Comparison of ENCODE assay signal across 19 cellular contexts in the genomic region with DNA sequence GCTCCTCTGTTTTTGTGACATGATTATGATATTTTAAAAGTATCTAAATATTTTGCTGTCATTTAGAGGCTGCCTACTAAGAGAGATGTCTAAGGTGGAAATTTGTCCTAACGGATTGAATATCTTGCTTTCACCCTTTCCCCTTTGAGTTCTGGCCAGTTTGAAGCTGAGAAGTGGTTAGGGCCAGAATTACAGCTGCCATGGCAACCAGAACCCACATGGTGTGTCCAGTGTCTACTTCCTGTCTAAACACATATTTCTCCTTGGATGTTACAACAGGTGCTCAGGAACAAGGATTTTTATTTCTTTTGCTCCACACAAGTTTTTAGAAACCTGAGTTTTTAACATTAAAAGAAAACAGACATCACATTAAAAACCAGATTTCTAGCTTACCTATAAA.
"Had no signal": no experiment of that assay in that cellular context is flagged by ENCODE, and none has a peak within 500 bp of the region (broad histone marks: within the 10 kb centered on the region; RNA-seq: fewer than 3 reads in every experiment).

No MANE protein-coding gene starts in this region.

- H3K27me3 Mint-ChIP-seq: naive thymus-derived CD8-positive, alpha-beta T cell had no signal

- ATAC-seq: left colon; sciatic nerve; stimulated activated memory B cell treated with anti-CD40 and anti-IgM and Interleukin-4, amounts not matched to agents 10 μg/mL and 1 μg/mL and 100 μg/mL, for 72 hours had no signal

- H3K36me3 Mint-ChIP-seq: naive thymus-derived CD8-positive, alpha-beta T cell; stimulated activated memory B cell treated with anti-CD40 and anti-IgM and Interleukin-4, amounts not matched to agents 10 μg/mL and 1 μg/mL and 100 μg/mL, for 72 hours had no signal

- H3K4me3 ChIP-seq: coronary artery, hepatocyte, spleen, stomach, thoracic aorta had no signal

- H3K27ac ChIP-seq: coronary artery, hepatocyte, neutrophil, spleen, thoracic aorta had no signal

- H3K27ac Mint-ChIP-seq: stimulated activated memory B cell treated with anti-CD40 and anti-IgM and Interleukin-4, amounts not matched to agents 10 μg/mL and 1 μg/mL and 100 μg/mL, for 72 hours had no signal

- H3K4me1 Mint-ChIP-seq: stimulated activated memory B cell treated with anti-CD40 and anti-IgM and Interleukin-4, amounts not matched to agents 10 μg/mL and 1 μg/mL and 100 μg/mL, for 72 hours had no signal

- DNase-seq: effector CD8-positive, alpha-beta T cell; foreskin melanocyte; head of caudate nucleus; kidney; left colon; mammary epithelial cell; posterior cingulate gyrus; spleen; stimulated activated CD4-positive, alpha-beta T cell treated with anti-CD3 and anti-CD28 coated beads, Interleukin-4, amount 100 ng/mL, for 24 hours; stomach; substantia nigra; trophoblast cell had no signal

- H3K9me3 Mint-ChIP-seq: naive thymus-derived CD8-positive, alpha-beta T cell; stimulated activated memory B cell treated with anti-CD40 and anti-IgM and Interleukin-4, amounts not matched to agents 10 μg/mL and 1 μg/mL and 100 μg/mL, for 72 hours had no signal

- H3K36me3 ChIP-seq: neutrophil, spleen, stomach, thoracic aorta had no signal

- H3K27me3 ChIP-seq: hepatocyte, neutrophil, spleen, stomach had no signal

- H3K4me3 Mint-ChIP-seq: stimulated activated memory B cell treated with anti-CD40 and anti-IgM and Interleukin-4, amounts not matched to agents 10 μg/mL and 1 μg/mL and 100 μg/mL, for 72 hours had no signal

- H3K9me3 ChIP-seq: neutrophil, stomach, thoracic aorta had no signal
